24 cellular contexts compared by ENCODE assay signal in genomic region chr1:20099533-20099932, GRCh38. TPM values are rescaled to one million over a fixed set of nuclear protein-coding genes. Genes with fewer than 3 reads are reported as not detected.
DNase-seq lines count a peak whose midpoint lies in the region; ATAC-seq, FAIRE-seq and TF ChIP-seq lines count a peak whose summit lies in the region.
"Had no signal": no experiment of that assay in that cellular context is flagged by ENCODE, and none has a peak within 500 bp of the region (broad histone marks: within the 10 kb centered on the region; RNA-seq: fewer than 3 reads in every experiment).

No MANE protein-coding gene starts in this region.

- no peaks in the 10 kb centered on the region for H3K36me3 Mint-ChIP-seq in stimulated activated memory B cell treated with anti-CD40 and anti-IgM and Interleukin-4, amounts not matched to agents 10 μg/mL and 1 μg/mL and 100 μg/mL, for 72 hours

- H2AK5ac ChIP-seq in H1 (ENCODE audit: low read depth, low read length): no peak overlapping the region

- CTCF ChIA-PET in H1 (lab: Charles Lee; ENCODE audit: partially characterized antibody): interaction anchor here (0.6 to 5.8 kb wide), 11 partner anchors 8 to 245 kb away, joined by 3 to 75 read pairs (median 8); no protein-coding TSS in a partner anchor

- no peak for TF ChIP-seq EP300 in H1 (IDR thresholded peaks at IDR 0.05; ENCODE audit: borderline replicate concordance in 1 of 2, low read depth in 2 of 2, low read length in 2 of 2)

- no peaks in the 10 kb centered on the region for H3K27me3 Mint-ChIP-seq in stimulated activated memory B cell treated with anti-CD40 and anti-IgM and Interleukin-4, amounts not matched to agents 10 μg/mL and 1 μg/mL and 100 μg/mL, for 72 hours
- H3K27me3 Mint-ChIP-seq: CD4-positive, alpha-beta T cell had no signal

- no peak overlapping the region for H3K4ac ChIP-seq in H1 (replicated peaks; ENCODE audit: insufficient read length, low read depth, low read length)

- no peaks in the 10 kb centered on the region; a peak in 1 of 7 replicates for H3K27me3 ChIP-seq in H1 (replicated peaks in 1 of 4; ENCODE audit: control insufficient read depth in 3 of 4, extremely low read depth in 1 of 4, insufficient read depth in 3 of 4, low read length in 3 of 4)
- H3K27me3 ChIP-seq: BLaER1 had no signal

- H3K23me2 ChIP-seq in H1 (ENCODE audit: low read depth, low read length): no peaks in the 10 kb centered on the region

- no peak overlapping the region for H3K56ac ChIP-seq in H1 (replicated peaks; ENCODE audit: insufficient read length, low read depth, low read length)

- FAIRE-seq in H1 (lab: Jason Lieb, UNC): no peak
- FAIRE-seq: D721Med had no signal

- 88% methylated on average over 3 of the region's 3 CpGs; no CpG with 5 or more reads in 1 of the 2 experiments for WGBS in H1 (ENCODE audit: extremely low coverage in 1 of 2, insufficient coverage in 1 of 2, insufficient read length in 1 of 2, insufficient replicate concordance in 2 of 2, low coverage in 1 of 2, low lambda C conversion rate in 2 of 2, missing lambda C conversion rate in 1 of 2), 2 experiments

- TF ChIP-seq POLR2A in H1 (IDR thresholded peaks at IDR 0.05; ENCODE audit: control extremely low read depth in 1 of 2, low read depth in 2 of 2, low read length in 2 of 2): no peak

- no peak overlapping the region for H3K4me3 Mint-ChIP-seq in stimulated activated memory B cell treated with anti-CD40 and anti-IgM and Interleukin-4, amounts not matched to agents 10 μg/mL and 1 μg/mL and 100 μg/mL, for 72 hours
- H3K4me3 Mint-ChIP-seq: CD4-positive, alpha-beta T cell; GM23338 had no signal

- H3K4me2 ChIP-seq in H1 (ENCODE audit: insufficient read depth in 1 of 2, low read depth in 2 of 2, low read length in 2 of 2): no peak overlapping the region
- H3K4me2 ChIP-seq: BLaER1, GM23338 had no signal

- H4K8ac ChIP-seq in H1 (ENCODE audit: extremely low read depth, insufficient read depth, low read length): no peak overlapping the region

- no peak overlapping the region for H2AFZ ChIP-seq in H1 (ENCODE audit: low read length)
- H2AFZ ChIP-seq: GM23338 had no signal

- POLR2A ChIA-PET in H1 (lab: Charles Lee; ENCODE audit: partially characterized antibody): no interaction called here

- H3K4me1 ChIP-seq in H1 (replicated peaks in 1 of 4; ENCODE audit: control insufficient read depth in 3 of 4, insufficient read depth in 4 of 4, low read length in 3 of 4): peaks cover 0 to 3% (median 0%) of the 10 kb centered on the region in 4 experiments; a peak in 2 of 7 replicates
- H3K4me1 ChIP-seq: SJSA1 had no signal

- H3K27ac Mint-ChIP-seq in stimulated activated memory B cell treated with anti-CD40 and anti-IgM and Interleukin-4, amounts not matched to agents 10 μg/mL and 1 μg/mL and 100 μg/mL, for 72 hours: no peak overlapping the region
- H3K27ac Mint-ChIP-seq: CD4-positive, alpha-beta T cell; GM23338 had no signal

- no peaks in the 10 kb centered on the region for H3K79me2 ChIP-seq in H1 (ENCODE audit: control insufficient read depth in 1 of 2, insufficient read depth in 2 of 2, low read length in 2 of 2)

- H3K23ac ChIP-seq in H1 (ENCODE audit: insufficient read length): no peak overlapping the region

- H3K79me1 ChIP-seq in H1 (ENCODE audit: low read depth, low read length): no peaks in the 10 kb centered on the region

- no peak overlapping the region for H4K91ac ChIP-seq in H1 (replicated peaks; ENCODE audit: insufficient read length, low read length)

- TF ChIP-seq CTCF in H1 (IDR thresholded peaks at IDR 0.05; ENCODE audit: control extremely low read depth in 1 of 3, insufficient read depth in 1 of 3, low read depth in 1 of 3, low read length in 3 of 3): no peak

- H2BK5ac ChIP-seq in H1 (ENCODE audit: low read depth, low read length): no peak overlapping the region

- H3K9me3 Mint-ChIP-seq in stimulated activated memory B cell treated with anti-CD40 and anti-IgM and Interleukin-4, amounts not matched to agents 10 μg/mL and 1 μg/mL and 100 μg/mL, for 72 hours: no peaks in the 10 kb centered on the region
- H3K9me3 Mint-ChIP-seq: CD4-positive, alpha-beta T cell had no signal

- H3K27ac ChIP-seq in H1 (ENCODE audit: low read depth, low read length): no peak overlapping the region
- H3K27ac ChIP-seq: BLaER1, HL-60, SJSA1 had no signal

- no peak overlapping the region for H3K9ac ChIP-seq in H1 (replicated peaks in 1 of 4; ENCODE audit: extremely low read depth in 1 of 4, low read depth in 3 of 4, low read length in 3 of 4)
- H3K9ac ChIP-seq: BLaER1 had no signal

- H3K4me1 Mint-ChIP-seq in stimulated activated memory B cell treated with anti-CD40 and anti-IgM and Interleukin-4, amounts not matched to agents 10 μg/mL and 1 μg/mL and 100 μg/mL, for 72 hours: peaks cover 7% of the 10 kb centered on the region

- no peak overlapping the region for H2BK20ac ChIP-seq in H1 (ENCODE audit: low read length)

- no peak overlapping the region for H3K14ac ChIP-seq in H1 (ENCODE audit: insufficient read length)

- no peaks in the 10 kb centered on the region for H3K36me3 ChIP-seq in H1 (ENCODE audit: control insufficient read depth in 2 of 4, insufficient read depth in 4 of 4, low read length in 3 of 4)
- H3K36me3 ChIP-seq: BLaER1, SJSA1 had no signal

- DNase-seq in CD1c-positive myeloid dendritic cell (ENCODE audit: extremely low spot score): peak; percentile 13
- peak; percentile 31 for DNase-seq in MV-4-11 (lab: John Stamatoyannopoulos, UW)
- DNase-seq in H1 (ENCODE audit: low read depth in 1 of 2, low spot score in 2 of 2): no peak
- DNase-seq in cerebellar cortex (ENCODE audit: low spot score): no peak
- DNase-seq: 8988T; ACHN; CD4-positive, alpha-beta T cell; HCEC 1CT; Kasumi-1; NCI-H2029; NCI-H446; NCI-H524 treated with DMSO at 0.1 percent for 48 hours; NCI-H774; PC-3 had no signal

- peaks cover 29 to 38% of the 10 kb centered on the region in 2 experiments for H3K9me3 ChIP-seq in H1 (ENCODE audit: insufficient read depth in 2 of 2, low read depth in 1 of 2, low read length in 1 of 2)
- H3K9me3 ChIP-seq: BLaER1, SJSA1 had no signal

- H3K4me3 ChIP-seq in H1 (ENCODE audit: extremely low read depth in 1 of 4, insufficient read depth in 2 of 4, low read depth in 3 of 4, low read length in 4 of 4): no peak overlapping the region
- H3K4me3 ChIP-seq: BLaER1, GM23338, SJSA1 had no signal

- no peak for TF ChIP-seq RAD21 in H1 (IDR thresholded peaks at IDR 0.05 in 1 of 2, conservative IDR thresholded peaks at IDR 0.05 in 1 of 2; ENCODE audit: low read depth in 2 of 2, low read length in 2 of 2)

- no peak overlapping the region for H4K5ac ChIP-seq in H1 (ENCODE audit: insufficient read length, low read depth, low read length)

- peak overlapping the region; percentile 72; the same call in 1 of the 2 replicates for H2BK15ac ChIP-seq in H1 (ENCODE audit: low read length)

- no peak overlapping the region for H2BK12ac ChIP-seq in H1 (ENCODE audit: low read depth, low read length)

- no peaks in the 10 kb centered on the region for H4K20me1 ChIP-seq in H1 (replicated peaks in 1 of 2; ENCODE audit: control insufficient read depth in 1 of 2, insufficient read depth in 2 of 2, low read length in 2 of 2)
- H4K20me1 ChIP-seq: BLaER1 had no signal

- no peak overlapping the region for H2BK120ac ChIP-seq in H1 (replicated peaks; ENCODE audit: low read depth, low read length)

- H3K18ac ChIP-seq in H1 (ENCODE audit: extremely low read depth, low read length): no peak overlapping the region

- ATAC-seq in stimulated activated memory B cell treated with anti-CD40 and anti-IgM and Interleukin-4, amounts not matched to agents 10 μg/mL and 1 μg/mL and 100 μg/mL, for 72 hours: peak; percentile 54
- ATAC-seq in HG02678 (IDR thresholded peaks at IDR 0.05; ENCODE audit: unreplicated experiment) (no peak), HG02759 (IDR thresholded peaks at IDR 0.05; ENCODE audit: unreplicated experiment) (no peak)
- ATAC-seq: GM23338, PC-3, Right ventricle myocardium inferior had no signal

TF ChIP-seq in H1, 55 proteins besides CTCF, POLR2A, EP300 and RAD21 (continues in another document):
- TF ChIP-seq JUND (IDR thresholded peaks at IDR 0.05; ENCODE audit: low read length): no peak
- TF ChIP-seq RFX5 (IDR thresholded peaks at IDR 0.05; ENCODE audit: borderline replicate concordance, low read depth, low read length): no peak
- TF ChIP-seq SRF (IDR thresholded peaks at IDR 0.05; ENCODE audit: low read depth, low read length): no peak
- no peak for TF ChIP-seq HDAC6 (IDR thresholded peaks at IDR 0.05; ENCODE audit: low read depth, low read length)
- TF ChIP-seq RNF2 (IDR thresholded peaks at IDR 0.05; ENCODE audit: borderline replicate concordance, low read depth, low read length, missing control alignments, poor library complexity, severe bottlenecking): no peak

RNA-seq across cellular contexts. Expression of gene PLA2G2D, which starts 19.8 kb away (rescaled TPM):
- not detected in 2 replicates for total RNA-seq in H1 (2021; fragmentation: NEBNext Ultra II Directional; extraction: Animal tissue kit (Norgen Biotek cat#: 25700))
- not detected in 2 replicates for polyA plus RNA-seq in H1 (2011; rRNA removed)
- not detected for polyA plus RNA-seq in H1 (2011; cell fraction: cytosol; rRNA removed)
- polyA plus RNA-seq in H1 (2011; cell fraction: nucleus; rRNA removed): not detected
- polyA plus RNA-seq in H1 (2012, experiment 1 of 2): not detected in 4 replicates
- not detected for polyA plus RNA-seq in H1 (2012, experiment 2 of 2)
- not detected for polyA plus RNA-seq in H1 (2013, experiment 1 of 2)
- polyA plus RNA-seq in H1 (2013, experiment 2 of 2): not detected
- polyA minus RNA-seq in H1 (2011; rRNA and poly(A)+ RNA removed): not detected in 2 replicates
- polyA minus RNA-seq in H1 (2011; cell fraction: cytosol; rRNA and poly(A)+ RNA removed): not detected
- not detected for polyA minus RNA-seq in H1 (2011; cell fraction: nucleus; rRNA and poly(A)+ RNA removed)
- total RNA-seq: CD4-positive, alpha-beta T cell; GM23338; MCF 10A; PC-3; Right ventricle myocardium inferior; SJSA1 had no signal
- polyA plus RNA-seq: GM23338 had no signal

RNA-seq across cellular contexts. Expression of gene PLA2G5, which starts 29.5 kb away (rescaled TPM):
- total RNA-seq in H1 (2021; fragmentation: NEBNext Ultra II Directional; extraction: Animal tissue kit (Norgen Biotek cat#: 25700)): not detected in 2 replicates
- 0.05 TPM in 1 of 2 replicates, not detected in the other for polyA plus RNA-seq in H1 (2011; rRNA removed)
- polyA plus RNA-seq in H1 (2011; cell fraction: cytosol; rRNA removed): not detected
- 0.19 TPM for polyA plus RNA-seq in H1 (2011; cell fraction: nucleus; rRNA removed)
- polyA plus RNA-seq in H1 (2012, experiment 1 of 2): 0.16 TPM in 1 of 4 replicates, not detected in the others
- not detected for polyA plus RNA-seq in H1 (2012, experiment 2 of 2)
- polyA plus RNA-seq in H1 (2013, experiment 1 of 2): not detected
- not detected for polyA plus RNA-seq in H1 (2013, experiment 2 of 2)
- not detected in 2 replicates for polyA minus RNA-seq in H1 (2011; rRNA and poly(A)+ RNA removed)
- not detected for polyA minus RNA-seq in H1 (2011; cell fraction: cytosol; rRNA and poly(A)+ RNA removed)
- polyA minus RNA-seq in H1 (2011; cell fraction: nucleus; rRNA and poly(A)+ RNA removed): not detected
- total RNA-seq: CD4-positive, alpha-beta T cell; GM23338; MCF 10A; PC-3; SJSA1 had no signal
- polyA plus RNA-seq: GM23338 had no signal

RNA-seq across cellular contexts. Expression of gene PLA2G2F, which starts 39.6 kb away (rescaled TPM):
- total RNA-seq in H1 (2021; fragmentation: NEBNext Ultra II Directional; extraction: Animal tissue kit (Norgen Biotek cat#: 25700)): not detected in 2 replicates
- polyA plus RNA-seq in H1 (2011; rRNA removed): not detected in 2 replicates
- polyA plus RNA-seq in H1 (2011; cell fraction: cytosol; rRNA removed): not detected
- not detected for polyA plus RNA-seq in H1 (2011; cell fraction: nucleus; rRNA removed)
- polyA plus RNA-seq in H1 (2012, experiment 1 of 2): not detected in 4 replicates
- not detected for polyA plus RNA-seq in H1 (2012, experiment 2 of 2)
- not detected for polyA plus RNA-seq in H1 (2013, experiment 1 of 2)
- not detected for polyA plus RNA-seq in H1 (2013, experiment 2 of 2)
- polyA minus RNA-seq in H1 (2011; rRNA and poly(A)+ RNA removed): not detected in 2 replicates
- not detected for polyA minus RNA-seq in H1 (2011; cell fraction: cytosol; rRNA and poly(A)+ RNA removed)
- polyA minus RNA-seq in H1 (2011; cell fraction: nucleus; rRNA and poly(A)+ RNA removed): not detected
- total RNA-seq: CD4-positive, alpha-beta T cell; GM23338; MCF 10A; Right ventricle myocardium inferior; SJSA1 had no signal
- polyA plus RNA-seq: GM23338 had no signal

Comparison
In these comparisons a context has a peak if more than half of its experiments do, and no peak if none do; other contexts are left out.
1. DNase-seq: peak in CD1c-positive myeloid dendritic cell (single experiment) and MV-4-11 (single experiment); none in H1 (0 of 2) and cerebellar cortex (single experiment).